ENCODE assay signal across 22 cellular contexts in the genomic region with DNA sequence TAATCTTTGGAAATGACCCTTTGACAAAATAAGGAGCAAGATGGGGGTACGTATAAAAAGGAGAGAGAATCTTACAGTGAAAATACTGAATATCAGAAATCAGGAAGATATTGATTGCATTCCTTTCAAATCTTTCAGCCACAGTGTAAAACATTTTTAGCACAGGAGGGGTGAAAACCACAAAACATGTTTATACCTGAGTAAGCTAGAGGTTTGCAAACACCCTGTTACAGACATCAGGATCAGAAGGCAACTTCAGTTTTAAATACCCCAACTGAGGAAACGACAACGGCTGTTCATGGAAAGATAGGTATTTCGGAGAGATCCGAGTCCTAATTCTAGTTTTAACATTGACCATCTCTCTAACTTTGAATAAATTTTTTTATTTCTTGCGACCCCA.
"Had no signal": no experiment of that assay in that cellular context is flagged by ENCODE, and none has a peak within 500 bp of the region (broad histone marks: within the 10 kb centered on the region; RNA-seq: fewer than 3 reads in every experiment).

No MANE protein-coding gene starts in this region.

- H3K27me3 ChIP-seq: cardiac muscle cell, left lung, right atrium auricular region, transverse colon had no signal

- H3K27me3 Mint-ChIP-seq: activated CD4-positive, alpha-beta memory T cell treated with anti-CD3 and anti-CD28 coated beads, Interleukin-2, amount 10 ng/mL, durations not matched to agents 7 days and 5 days; activated naive CD8-positive, alpha-beta T cell treated with anti-CD3 and anti-CD28 coated beads for 36 hours had no signal

- H3K4me3 Mint-ChIP-seq: activated CD4-positive, alpha-beta memory T cell treated with anti-CD3 and anti-CD28 coated beads, Interleukin-2, amount 10 ng/mL, durations not matched to agents 7 days and 5 days; activated CD4-positive, alpha-beta T cell treated with anti-CD3 and anti-CD28 coated beads, Interleukin-2, amount 10 ng/mL, durations not matched to agents 24 days and 14 days; activated CD8-positive, alpha-beta memory T cell treated with anti-CD3 and anti-CD28 coated beads, Interleukin-2, amount 10 ng/mL, durations not matched to agents 7 days and 5 days; activated naive CD8-positive, alpha-beta T cell treated with anti-CD3 and anti-CD28 coated beads for 36 hours; mesothelial cell of epicardium; stimulated activated naive CD8-positive, alpha-beta T cell treated with anti-CD3 and anti-CD28 coated beads, Interleukin-15, amount 100 ng/mL, for 72 hours; T-helper 2 cell treated with Interferon-gamma antibody and Interleukin-4, amounts not matched to agents 5 μg/mL and 100 μg/mL, for 36 hours had no signal

- H3K27ac Mint-ChIP-seq: activated CD4-positive, alpha-beta memory T cell treated with anti-CD3 and anti-CD28 coated beads, Interleukin-2, amount 10 ng/mL, durations not matched to agents 7 days and 5 days; activated CD4-positive, alpha-beta T cell treated with anti-CD3 and anti-CD28 coated beads, Interleukin-2, amount 10 ng/mL, durations not matched to agents 24 days and 14 days; activated CD8-positive, alpha-beta memory T cell treated with anti-CD3 and anti-CD28 coated beads, Interleukin-2, amount 10 ng/mL, durations not matched to agents 7 days and 5 days; activated naive CD8-positive, alpha-beta T cell treated with anti-CD3 and anti-CD28 coated beads for 36 hours; mesothelial cell of epicardium; stimulated activated naive CD8-positive, alpha-beta T cell treated with anti-CD3 and anti-CD28 coated beads, Interleukin-15, amount 100 ng/mL, for 72 hours; T-helper 2 cell treated with Interferon-gamma antibody and Interleukin-4, amounts not matched to agents 5 μg/mL and 100 μg/mL, for 36 hours had no signal

- H3K4me1 ChIP-seq: left lung, prostate gland, right atrium auricular region, transverse colon had no signal

- H3K9me3 ChIP-seq: left lung, prostate gland, right atrium auricular region, transverse colon had no signal

- ATAC-seq: activated CD4-positive, CD25-positive, alpha-beta regulatory T cell treated with anti-CD3 and anti-CD28 coated beads, Interleukin-2, amount 50 U/mL, for 24 hours; activated CD8-positive, alpha-beta memory T cell treated with anti-CD3 and anti-CD28 coated beads, Interleukin-2, amount 10 ng/mL, durations not matched to agents 7 days and 5 days; left lung; naive thymus-derived CD8-positive, alpha-beta T cell; stimulated activated naive CD8-positive, alpha-beta T cell treated with anti-CD3 and anti-CD28 coated beads, Interleukin-15, amount 100 ng/mL, for 72 hours had no signal

- H3K36me3 Mint-ChIP-seq: activated CD8-positive, alpha-beta memory T cell treated with anti-CD3 and anti-CD28 coated beads, Interleukin-2, amount 10 ng/mL, durations not matched to agents 7 days and 5 days; activated naive CD8-positive, alpha-beta T cell treated with anti-CD3 and anti-CD28 coated beads for 36 hours; immature natural killer cell; mesothelial cell of epicardium; naive thymus-derived CD8-positive, alpha-beta T cell had no signal

- H3K36me3 ChIP-seq: cardiac muscle cell, left lung, prostate gland, right atrium auricular region, transverse colon had no signal

- FAIRE-seq: urothelium cell line had no signal

- H3K4me3 ChIP-seq: cardiac muscle cell, left lung, lung, prostate gland, right atrium auricular region, transverse colon had no signal

- H3K27ac ChIP-seq: cardiac muscle cell, left lung, prostate gland, right atrium auricular region, transverse colon, VCaP had no signal

- DNase-seq: activated CD4-positive, alpha-beta memory T cell treated with anti-CD3 and anti-CD28 coated beads, Interleukin-2, amount 10 ng/mL, durations not matched to agents 7 days and 5 days; activated CD4-positive, alpha-beta T cell treated with anti-CD3 and anti-CD28 coated beads, Interleukin-2, amount 10 ng/mL, durations not matched to agents 24 days and 14 days; activated CD8-positive, alpha-beta memory T cell treated with anti-CD3 and anti-CD28 coated beads, Interleukin-2, amount 10 ng/mL, durations not matched to agents 7 days and 5 days; activated naive CD8-positive, alpha-beta T cell treated with anti-CD3 and anti-CD28 coated beads for 36 hours; activated T-cell treated with anti-CD3 and anti-CD28 coated beads for 4 hours; foreskin melanocyte; immature natural killer cell; kidney glomerular epithelial cell; left lung; naive thymus-derived CD8-positive, alpha-beta T cell; stimulated activated CD4-positive, alpha-beta T cell treated with anti-CD3 and anti-CD28 coated beads, Interleukin-1b, Interleukin-23, amount 100 ng/mL, for 48 hours; stimulated activated naive CD8-positive, alpha-beta T cell treated with anti-CD3 and anti-CD28 coated beads, Interleukin-15, amount 100 ng/mL, for 72 hours; transverse colon had no signal

- H3K9me3 Mint-ChIP-seq: activated CD4-positive, alpha-beta memory T cell treated with anti-CD3 and anti-CD28 coated beads, Interleukin-2, amount 10 ng/mL, durations not matched to agents 7 days and 5 days; activated CD4-positive, alpha-beta T cell treated with anti-CD3 and anti-CD28 coated beads, Interleukin-2, amount 10 ng/mL, durations not matched to agents 24 days and 14 days; activated naive CD8-positive, alpha-beta T cell treated with anti-CD3 and anti-CD28 coated beads for 36 hours; immature natural killer cell; mesothelial cell of epicardium; naive thymus-derived CD8-positive, alpha-beta T cell; stimulated activated naive CD8-positive, alpha-beta T cell treated with anti-CD3 and anti-CD28 coated beads, Interleukin-15, amount 100 ng/mL, for 72 hours; T-helper 2 cell treated with Interferon-gamma antibody and Interleukin-4, amounts not matched to agents 5 μg/mL and 100 μg/mL, for 36 hours had no signal
